ENCODE assay signal across 1 cellular context in the genomic region with DNA sequence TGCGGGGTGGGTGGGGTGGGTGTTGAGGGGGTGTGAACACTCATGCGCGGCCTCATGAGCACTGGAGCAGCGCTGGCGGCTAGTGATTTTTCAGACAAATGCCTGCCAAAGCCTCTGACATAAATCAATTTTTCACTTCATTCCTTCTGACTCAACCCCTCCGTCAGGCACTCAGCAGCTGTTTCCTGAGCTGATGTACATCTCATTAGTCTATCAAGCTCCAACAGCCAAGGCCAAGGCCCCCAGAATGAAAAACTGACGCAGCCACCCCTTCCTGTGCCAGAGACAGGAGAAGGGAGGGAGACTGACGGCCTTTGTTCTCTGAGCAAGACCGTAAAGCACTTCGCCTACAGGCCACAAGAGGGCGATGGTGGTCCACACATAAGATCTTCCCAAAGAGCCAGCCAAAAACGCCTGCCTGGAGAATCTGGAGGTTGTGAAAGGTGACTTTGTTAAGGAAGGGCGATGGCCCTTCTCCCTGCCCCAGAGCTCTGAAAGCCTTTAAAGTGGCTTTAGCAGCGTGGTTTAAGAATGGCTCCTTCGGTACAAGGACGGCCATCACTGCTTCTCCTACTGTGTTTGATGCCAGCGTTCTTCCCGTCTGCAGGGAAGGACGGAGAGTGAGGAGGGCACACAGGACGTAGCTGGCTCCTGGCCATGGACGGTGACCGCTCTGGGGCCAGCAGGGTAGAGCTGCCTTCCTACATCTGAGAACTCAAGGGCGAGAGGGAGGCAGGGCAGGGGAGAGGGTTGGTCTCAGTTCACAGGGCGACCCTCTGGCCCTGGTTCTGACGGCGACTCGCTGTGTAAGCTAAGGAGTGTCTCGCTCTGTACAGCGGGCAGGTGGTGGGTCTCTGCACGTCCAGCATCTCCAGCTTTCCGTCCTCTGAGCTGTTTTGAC.
TF ChIP-seq lines count a peak whose summit lies in the region.

No MANE protein-coding gene starts in this region.

TF ChIP-seq in neural cell, 6 proteins besides CTCF, POLR2A, EP300 and RAD21 (continued from another document):
- TF ChIP-seq, protein P1, sequence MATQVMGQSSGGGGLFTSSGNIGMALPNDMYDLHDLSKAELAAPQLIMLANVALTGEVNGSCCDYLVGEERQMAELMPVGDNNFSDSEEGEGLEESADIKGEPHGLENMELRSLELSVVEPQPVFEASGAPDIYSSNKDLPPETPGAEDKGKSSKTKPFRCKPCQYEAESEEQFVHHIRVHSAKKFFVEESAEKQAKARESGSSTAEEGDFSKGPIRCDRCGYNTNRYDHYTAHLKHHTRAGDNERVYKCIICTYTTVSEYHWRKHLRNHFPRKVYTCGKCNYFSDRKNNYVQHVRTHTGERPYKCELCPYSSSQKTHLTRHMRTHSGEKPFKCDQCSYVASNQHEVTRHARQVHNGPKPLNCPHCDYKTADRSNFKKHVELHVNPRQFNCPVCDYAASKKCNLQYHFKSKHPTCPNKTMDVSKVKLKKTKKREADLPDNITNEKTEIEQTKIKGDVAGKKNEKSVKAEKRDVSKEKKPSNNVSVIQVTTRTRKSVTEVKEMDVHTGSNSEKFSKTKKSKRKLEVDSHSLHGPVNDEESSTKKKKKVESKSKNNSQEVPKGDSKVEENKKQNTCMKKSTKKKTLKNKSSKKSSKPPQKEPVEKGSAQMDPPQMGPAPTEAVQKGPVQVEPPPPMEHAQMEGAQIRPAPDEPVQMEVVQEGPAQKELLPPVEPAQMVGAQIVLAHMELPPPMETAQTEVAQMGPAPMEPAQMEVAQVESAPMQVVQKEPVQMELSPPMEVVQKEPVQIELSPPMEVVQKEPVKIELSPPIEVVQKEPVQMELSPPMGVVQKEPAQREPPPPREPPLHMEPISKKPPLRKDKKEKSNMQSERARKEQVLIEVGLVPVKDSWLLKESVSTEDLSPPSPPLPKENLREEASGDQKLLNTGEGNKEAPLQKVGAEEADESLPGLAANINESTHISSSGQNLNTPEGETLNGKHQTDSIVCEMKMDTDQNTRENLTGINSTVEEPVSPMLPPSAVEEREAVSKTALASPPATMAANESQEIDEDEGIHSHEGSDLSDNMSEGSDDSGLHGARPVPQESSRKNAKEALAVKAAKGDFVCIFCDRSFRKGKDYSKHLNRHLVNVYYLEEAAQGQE (IDR thresholded peaks at IDR 0.05; ENCODE audit: borderline replicate concordance) = peak; percentile 58
- TF ChIP-seq EZH2 (IDR thresholded peaks at IDR 0.05; ENCODE audit: borderline replicate concordance, insufficient read depth, low read length, poor library complexity, severe bottlenecking) (no peak), POLR2AphosphoS5 (IDR thresholded peaks at IDR 0.05) (peak; percentile 43), TAF1 (IDR thresholded peaks at IDR 0.05; ENCODE audit: low read depth) (no peak)
